Comparison of ENCODE assay signal across 27 cellular contexts in the genomic region with DNA sequence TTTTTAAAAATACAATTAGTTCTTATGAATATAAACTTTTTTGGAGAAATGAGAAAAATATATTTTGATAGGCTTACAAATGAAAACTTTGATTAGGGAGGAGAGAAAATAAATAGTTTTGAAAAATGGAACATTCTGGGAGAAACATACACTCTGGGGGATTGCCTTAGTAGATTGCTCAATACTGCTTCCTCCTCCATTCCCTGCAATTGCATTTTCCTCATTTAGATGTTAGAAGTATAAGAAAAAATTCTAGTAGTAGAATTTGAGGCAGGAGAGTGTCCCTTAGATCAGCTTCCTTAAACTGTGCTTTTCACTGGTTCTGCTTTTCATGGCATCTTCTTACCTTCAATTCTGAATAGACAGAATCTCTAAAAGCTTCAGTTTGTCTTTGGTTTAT. TPM values are rescaled to one million over a fixed set of nuclear protein-coding genes. Genes with fewer than 3 reads are reported as not detected.
DNase-seq lines count a peak whose midpoint lies in the region; ATAC-seq, FAIRE-seq and TF ChIP-seq lines count a peak whose summit lies in the region.
"Had no signal": no experiment of that assay in that cellular context is flagged by ENCODE, and none has a peak within 500 bp of the region (broad histone marks: within the 10 kb centered on the region; RNA-seq: fewer than 3 reads in every experiment).

No MANE protein-coding gene starts in this region.

- BruUV-seq in HCT116 (replicated peaks; lab: Mats Ljungman, UMichigan): TSS peak; percentile 44
- no TSS peak for BruUV-seq in K562 (replicated peaks; lab: Mats Ljungman, UMichigan)

- TF ChIP-seq EP300 in K562 (IDR thresholded peaks at IDR 0.05; ENCODE audit: low read length): no peak

- no peaks in the 10 kb centered on the region for H3K9me1 ChIP-seq in K562 (ENCODE audit: control insufficient read depth, insufficient read depth, low read length)

- DNase-seq in HCT116 (ENCODE audit: low read depth, low spot score) (no peak), NB4 (ENCODE audit: low read depth) (peak; percentile 41), K562 (ENCODE audit: extremely low read depth in 1 of 4, low spot score in 3 of 4) (no peak), left lung (no peak), H7 (no peak), middle frontal gyrus (ENCODE audit: extremely low spot score, low spot score) (no peak)
- no peak for DNase-seq in effector CD8-positive, alpha-beta T cell (lab: John Stamatoyannopoulos, UW)
- DNase-seq: activated CD4-positive, alpha-beta T cell treated with anti-CD3 and anti-CD28 coated beads for 36 hours; activated naive CD4-positive, alpha-beta T cell treated with anti-CD3 and anti-CD28 coated beads, Interleukin-2, amount 10 ng/mL, durations not matched to agents 7 days and 5 days; activated T-cell treated with anti-CD3 and anti-CD28 coated beads, Interleukin-2, amount 50 U/mL, for 48 hours; anterior cingulate cortex; CD8-positive, alpha-beta memory T cell; DMS53; dorsolateral prefrontal cortex; gastrocnemius medialis; GDM1; kidney; mesenchymal stem cell; naive B cell; NCI-H1417 treated with DMSO at 0.1 percent for 48 hours; NCI-H510A; nucleus accumbens; spleen; stimulated activated CD4-positive, alpha-beta T cell treated with anti-CD3 and anti-CD28 coated beads, Interleukin-4, amount 100 ng/mL, for 4 hours had no signal

- TF ChIP-seq POLR2A in HCT116 (IDR thresholded peaks at IDR 0.05; ENCODE audit: borderline replicate concordance, extremely low read depth, insufficient read depth, insufficient read length): no peak
- no peak for TF ChIP-seq POLR2A in NB4 (IDR thresholded peaks at IDR 0.05; ENCODE audit: extremely low read depth, insufficient read length)
- no peak for TF ChIP-seq POLR2A in K562 (conservative IDR thresholded peaks at IDR 0.05)

- no peaks in the 10 kb centered on the region for H3K9me3 ChIP-seq in HCT116 (ENCODE audit: control insufficient read depth in 1 of 2, insufficient read depth in 1 of 2, low read depth in 1 of 2, low read length in 2 of 2)
- H3K9me3 ChIP-seq in K562 (replicated peaks; ENCODE audit: control insufficient read depth, insufficient read depth, low read depth, low read length): no peaks in the 10 kb centered on the region
- no peaks in the 10 kb centered on the region for H3K9me3 ChIP-seq in left lung
- H3K9me3 ChIP-seq: gastrocnemius medialis, spleen, tibial nerve had no signal

- H3K27me3 ChIP-seq in HCT116 (ENCODE audit: insufficient read depth, low read length) (no peaks in the 10 kb centered on the region), K562 (ENCODE audit: control insufficient read depth in 2 of 2, insufficient read depth in 2 of 2, low read length in 2 of 2) (no peaks in the 10 kb centered on the region), left lung (no peaks in the 10 kb centered on the region), H7 (ENCODE audit: control insufficient read depth, insufficient read depth, low read length) (no peaks in the 10 kb centered on the region)
- H3K27me3 ChIP-seq: dorsolateral prefrontal cortex, gastrocnemius medialis, spleen, tibial nerve had no signal

- no peaks in the 10 kb centered on the region for H3K9me2 ChIP-seq in HCT116 (ENCODE audit: insufficient read depth)

- H3K4me1 ChIP-seq in HCT116 (ENCODE audit: control insufficient read depth in 1 of 2, insufficient read depth in 2 of 2, low read length in 2 of 2): peaks cover 0 to 5% of the 10 kb centered on the region in 2 experiments; a peak in 2 of 4 replicates
- no peaks in the 10 kb centered on the region; a peak in 2 of 5 replicates for H3K4me1 ChIP-seq in K562 (replicated peaks in 1 of 2; ENCODE audit: control insufficient read depth in 2 of 2, insufficient read depth in 2 of 2, low read length in 2 of 2)
- H3K4me1 ChIP-seq in left lung: no peaks in the 10 kb centered on the region

- intact Hi-C loops in HCT116 (cut with micrococcal nuclease): no loop called here
- intact Hi-C loops in K562 (cut with micrococcal nuclease): no loop called here
- intact Hi-C loops in left lung (cut with DNase I): no loop called here

- H3K9ac ChIP-seq in HCT116 (ENCODE audit: low read length) (no peak overlapping the region), K562 (ENCODE audit: insufficient read depth in 1 of 2, low read depth in 2 of 2, low read length in 2 of 2) (no peak overlapping the region)

- TF ChIP-seq CTCF in HCT116 (IDR thresholded peaks at IDR 0.05 in 2 of 3, conservative IDR thresholded peaks at IDR 0.05 in 1 of 3; ENCODE audit: borderline replicate concordance in 1 of 3, insufficient read depth in 1 of 3, low read depth in 2 of 3, low read length in 2 of 3): no peak
- no peak for TF ChIP-seq CTCF in NB4 (IDR thresholded peaks at IDR 0.05; ENCODE audit: low read depth, low read length)
- TF ChIP-seq CTCF in K562 (IDR thresholded peaks at IDR 0.05 in 2 of 3, conservative IDR thresholded peaks at IDR 0.05 in 1 of 3; ENCODE audit: insufficient read depth in 2 of 3, low read depth in 1 of 3, low read length in 3 of 3): no peak
- no peak for TF ChIP-seq CTCF in left lung (IDR thresholded peaks at IDR 0.05)

- in situ Hi-C loops in K562 (cut with MboI): no loop called here

- H4K20me1 ChIP-seq in HCT116 (ENCODE audit: insufficient read depth): no peaks in the 10 kb centered on the region; the same call in 1 of the 2 replicates
- H4K20me1 ChIP-seq in K562 (replicated peaks; ENCODE audit: control insufficient read depth, insufficient read depth, low read length): no peaks in the 10 kb centered on the region

- no peak overlapping the region for H2AFZ ChIP-seq in HCT116 (ENCODE audit: low read depth, low read length, poor library complexity, severe bottlenecking)
- no peak overlapping the region for H2AFZ ChIP-seq in K562 (ENCODE audit: low read depth, low read length)

- TF ChIP-seq RAD21 in HCT116 (IDR thresholded peaks at IDR 0.05; ENCODE audit: low read depth) (no peak), K562 (CRISPR knock-in tag; conservative IDR thresholded peaks at IDR 0.05 in 1 of 2, IDR thresholded peaks at IDR 0.05 in 1 of 2) (no peak)

- FAIRE-seq in K562 (lab: Jason Lieb, UNC): no peak

- H3K4me3 ChIP-seq in HCT116 (replicated peaks in 1 of 2; ENCODE audit: low read depth in 1 of 2, low read length in 2 of 2): no peak overlapping the region
- no peak overlapping the region for H3K4me3 ChIP-seq in NB4 (ENCODE audit: low read depth, low read length)
- H3K4me3 ChIP-seq in K562: no peak overlapping the region
- no peak overlapping the region for H3K4me3 ChIP-seq in left lung
- no peak overlapping the region for H3K4me3 ChIP-seq in H7 (ENCODE audit: insufficient read depth, low read depth, low read length)
- H3K4me3 ChIP-seq: dorsolateral prefrontal cortex, gastrocnemius medialis, spleen, tibial nerve had no signal

- H3K36me3 ChIP-seq in HCT116 (ENCODE audit: control insufficient read depth in 1 of 2, insufficient read depth in 2 of 2, low read length in 2 of 2): peaks cover 8 to 10% of the 10 kb centered on the region in 2 experiments; a peak in 2 of 4 replicates
- peaks cover 11% of the 10 kb centered on the region; the same call in 1 of the 3 replicates for H3K36me3 ChIP-seq in K562 (ENCODE audit: control insufficient read depth, insufficient read depth, low read length)
- H3K36me3 ChIP-seq in left lung: peaks cover 0 to 13% of the 10 kb centered on the region in 2 donors
- H3K36me3 ChIP-seq in H7 (replicated peaks; ENCODE audit: control insufficient read depth, insufficient read depth, low read length): no peaks in the 10 kb centered on the region; the same call in 1 of the 2 replicates

- ATAC-seq in HCT116 (no peak), K562 (no peak), left lung (peak; percentile 25), GM21515 (IDR thresholded peaks at IDR 0.05; ENCODE audit: unreplicated experiment) (no peak)
- ATAC-seq: activated CD4-positive, alpha-beta T cell treated with anti-CD3 and anti-CD28 coated beads for 36 hours; gastrocnemius medialis had no signal

- CTCF ChIA-PET in HCT116 (lab: Charles Lee) (interaction anchor here (0.6 kb wide), 1 partner anchor 83 kb away, joined by 3 read pairs; no protein-coding TSS in a partner anchor), K562 (lab: Yijun Ruan, JAX; ENCODE audit: low intra/inter-chr PET ratio) (no interaction called here)

- POLR2A ChIA-PET in HCT116 (lab: Charles Lee) (no interaction called here), K562 (lab: Yijun Ruan, JAX) (no interaction called here)

- RAD21 ChIA-PET in HCT116 (lab: Charles Lee; ENCODE audit: low non-redundant PET in 1 of 2, low total read pairs in 2 of 2, uncharacterized antibody in 2 of 2, unreplicated experiment in 2 of 2): no interaction called here

- H3K4me2 ChIP-seq in HCT116 (ENCODE audit: low read length): no peak overlapping the region
- no peak overlapping the region for H3K4me2 ChIP-seq in K562 (ENCODE audit: insufficient read depth, low read length)

- H3K79me2 ChIP-seq in HCT116 (ENCODE audit: insufficient read depth, low read length) (no peaks in the 10 kb centered on the region), K562 (ENCODE audit: control insufficient read depth, insufficient read depth, low read length) (no peaks in the 10 kb centered on the region)

- H3K27ac ChIP-seq in HCT116 (ENCODE audit: low read depth, low read length) (no peak overlapping the region), K562 (ENCODE audit: extremely low read depth, low read depth, low read length) (no peak overlapping the region), left lung (no peak overlapping the region)
- H3K27ac ChIP-seq: gastrocnemius medialis, RWPE1, spleen had no signal

RNA-seq across cellular contexts. Expression of gene CTDSPL2, which starts 46.2 kb away (rescaled TPM):
- total RNA-seq in HCT116 (2021; ENCODE audit: unreplicated experiment): 56.0 TPM
- 23.7 and 34.6 TPM in 2 replicates for polyA plus RNA-seq in HCT116 (2012)
- 146 and 232 TPM in 2 replicates for total RNA-seq in K562 (2011; cell fraction: chromatin; rRNA removed; ENCODE audit: low replicate concordance)
- total RNA-seq in K562 (2011; cell fraction: nucleolus; rRNA removed): 94.1 and 123 TPM in 2 replicates
- 140 and 190 TPM in 2 replicates for total RNA-seq in K562 (2011; cell fraction: nucleoplasm; rRNA removed)
- 79.0 and 102 TPM in 2 replicates for total RNA-seq in K562 (2014; rRNA removed)
- total RNA-seq in K562 (2014; rRNA removed; fragmentation: Illumina TruSeq; extraction: Trizol): 59.5 and 74.6 TPM in 2 replicates
- 71.1 and 74.9 TPM in 2 replicates for total RNA-seq in K562 (2015; rRNA removed; fragmentation: Illumina TruSeq; extraction: Trizol)
- 53.1 and 55.3 TPM in 2 replicates for total RNA-seq in K562 (2021)
- 45.5 and 67.1 TPM in 2 replicates for polyA plus RNA-seq in K562 (2011; rRNA removed)
- polyA plus RNA-seq in K562 (2011; cell fraction: cytosol; rRNA removed): 13.5 and 17.9 TPM in 2 replicates
- polyA plus RNA-seq in K562 (2011; cell fraction: nucleus; rRNA removed): 77.5 and 80.3 TPM in 2 replicates
- polyA plus RNA-seq in K562 (2012): 31.4 and 52.7 TPM in 2 replicates
- 50.1 and 51.6 TPM in 2 replicates for polyA plus RNA-seq in K562 (2014; fragmentation: Illumina TruSeq; extraction: Trizol)
- 10 to 100 TPM; 16.8 to 36.0 TPM for polyA plus RNA-seq in K562 (2014; fragmentation: Nextera tagmentation; extraction: Ambion mirVana)
- polyA plus RNA-seq in K562 (2014; rRNA removed): 19.9 and 21.0 TPM in 2 replicates
- polyA minus RNA-seq in K562 (2011; rRNA and poly(A)+ RNA removed): 221 and 262 TPM in 2 replicates
- 58.0 and 66.3 TPM in 2 replicates for polyA minus RNA-seq in K562 (2011; cell fraction: cytosol; rRNA and poly(A)+ RNA removed)
- 89.9 and 134 TPM in 2 replicates for polyA minus RNA-seq in K562 (2011; cell fraction: nucleus; rRNA and poly(A)+ RNA removed)
- 10 to 100 TPM; 27.5 to 34.7 TPM for total RNA-seq in left lung
- total RNA-seq in H7 (2014; rRNA removed; shearing (Covaris generic)): 84.5 and 118 TPM in 2 replicates

Comparison
In these comparisons a context has a peak if more than half of its experiments do, and no peak if none do; other contexts are left out.
1. Of the 22 proteins assayed by ChIP-seq in both K562 and HCT116: peak only in K562: CEBPB; only in HCT116: none; in both: none; in neither: 21.